ENCODE assay signal across 8 cellular contexts in genomic region chr3:13885704-13886010, GRCh38. TPM values are rescaled to one million over a fixed set of nuclear protein-coding genes. Genes with fewer than 3 reads are reported as not detected.
"Had no signal": no experiment of that assay in that cellular context is flagged by ENCODE, and none has a peak within 500 bp of the region (broad histone marks: within the 10 kb centered on the region; RNA-seq: fewer than 3 reads in every experiment).

No MANE protein-coding gene starts in this region.

- ATAC-seq: gastrocnemius medialis; stimulated activated naive CD8-positive, alpha-beta T cell treated with anti-CD3 and anti-CD28 coated beads, Interleukin-15, Interleukin-2, amounts not matched to agents 100 U/mL and 50 U/mL, for 24 hours had no signal

- H3K27ac ChIP-seq: cardiac muscle cell, colonic mucosa, gastrocnemius medialis, parathyroid adenoma, suprapubic skin had no signal

- H2AFZ ChIP-seq: parathyroid adenoma had no signal

- H3K4me1 ChIP-seq: colonic mucosa, gastrocnemius medialis had no signal

- H3K4me3 ChIP-seq: cardiac muscle cell, colonic mucosa, gastrocnemius medialis, suprapubic skin had no signal

- H3K36me3 ChIP-seq: cardiac muscle cell, colonic mucosa, gastrocnemius medialis, suprapubic skin had no signal

- H3K79me2 ChIP-seq: parathyroid adenoma had no signal

- H3K9me3 ChIP-seq: colonic mucosa, gastrocnemius medialis, suprapubic skin had no signal

- DNase-seq: gastrocnemius medialis had no signal

RNA-seq across cellular contexts. Expression of gene WNT7A, which starts 5.8 kb away (rescaled TPM):
- total RNA-seq: cardiac muscle cell; colonic mucosa; gastrocnemius medialis; mesenteric fat pad; T-helper 2 cell treated with Interferon-gamma antibody and Interleukin-4, amounts not matched to agents 100 ng/mL and 5 ng/mL, for 36 hours had no signal
- polyA plus RNA-seq: cardiac muscle cell had no signal
